Comparison of ENCODE assay signal across 11 cellular contexts in the genomic region with DNA sequence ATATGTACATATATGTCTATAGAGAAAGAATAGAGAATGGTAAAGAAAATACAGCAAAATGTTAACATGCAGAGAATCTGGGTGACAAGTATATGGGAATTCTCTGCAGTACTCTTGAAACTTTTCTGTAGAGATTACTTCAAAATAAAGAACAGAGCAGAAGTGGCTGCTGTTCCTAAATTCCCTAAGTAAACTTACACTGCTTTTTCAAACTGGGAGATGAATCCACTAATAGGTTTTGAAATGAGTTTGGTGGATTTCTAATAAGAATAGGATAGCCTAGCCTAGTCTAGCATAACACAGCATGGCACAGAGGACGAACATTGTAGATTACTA. TPM values are rescaled to one million over a fixed set of nuclear protein-coding genes. Genes with fewer than 3 reads are reported as not detected.
DNase-seq lines count a peak whose midpoint lies in the region; ATAC-seq, FAIRE-seq and TF ChIP-seq lines count a peak whose summit lies in the region.
"Had no signal": no experiment of that assay in that cellular context is flagged by ENCODE, and none has a peak within 500 bp of the region (broad histone marks: within the 10 kb centered on the region; RNA-seq: fewer than 3 reads in every experiment).

No MANE protein-coding gene starts in this region.

- in situ Hi-C loops in Panc1 (cut with HindIII; ENCODE audit: low pct_unique_long_range_greater_than_20kb, low sequenced_read_pairs): no loop called here

- peak overlapping the region in 1 of 2 experiments; percentile 43; a peak in 1 of 4 replicates for H3K4me3 ChIP-seq in Panc1 (ENCODE audit: low read depth in 2 of 2, low read length in 2 of 2)
- peak overlapping the region in 3 of 4 donors; percentile 44 to 62 (median 50) for H3K4me3 ChIP-seq in stomach

- H3K9me3 Mint-ChIP-seq in activated T-cell treated with anti-CD3 and anti-CD28 coated beads, Interleukin-2, amount 50 U/mL, for 4 hours: no peaks in the 10 kb centered on the region
- no peaks in the 10 kb centered on the region for H3K9me3 Mint-ChIP-seq in glutamatergic neuron (ENCODE audit: unreplicated experiment)

- H3K27ac ChIP-seq in Panc1 (ENCODE audit: low read length) (no peak overlapping the region), stomach (no peak overlapping the region)

- intact Hi-C loops in Panc1 (cut with micrococcal nuclease; ENCODE audit: unreplicated experiment): no loop called here
- intact Hi-C loops in stomach (cut with DNase I; ENCODE audit: low total_unique reads): no loop called here

- no peak for ATAC-seq in activated T-cell treated with anti-CD3 and anti-CD28 coated beads, Interleukin-2, amount 50 U/mL, for 4 hours
- ATAC-seq in Panc1: peak; percentile 44; the same call in 1 of the 2 replicates
- ATAC-seq in SK-N-SH treated with all-trans-retinoic acid at 6 μM for 48 hours: no peak; the same call in 2 of the 3 replicates

- H3K27ac Mint-ChIP-seq in glutamatergic neuron (ENCODE audit: unreplicated experiment): no peak overlapping the region

- no peaks in the 10 kb centered on the region for H3K9me3 ChIP-seq in Panc1 (ENCODE audit: control insufficient read depth, insufficient read depth, low read depth, low read length)
- no peaks in the 10 kb centered on the region for H3K9me3 ChIP-seq in stomach

- H3K4me1 Mint-ChIP-seq in activated T-cell treated with anti-CD3 and anti-CD28 coated beads, Interleukin-2, amount 50 U/mL, for 4 hours (ENCODE audit: low read depth): peaks cover 14% of the 10 kb centered on the region
- no peaks in the 10 kb centered on the region for H3K4me1 Mint-ChIP-seq in glutamatergic neuron (ENCODE audit: low read depth, unreplicated experiment)

- BruUV-seq in Panc1 (replicated peaks; lab: Mats Ljungman, UMichigan): no TSS peak

- CTCF ChIA-PET in Panc1 (lab: Charles Lee): interaction anchor here (0.6 kb wide), 1 partner anchor 38 kb away, joined by 4 read pairs; no protein-coding TSS in a partner anchor

- WGBS in stomach, 5 donors: 0 to 9% (median 4%) methylated on average over 1 of the region's 1 CpG

- TF ChIP-seq CTCF in Panc1 (IDR thresholded peaks at IDR 0.05) (no peak), glutamatergic neuron (IDR thresholded peaks at IDR 0.05; ENCODE audit: partially characterized antibody, unreplicated experiment) (no peak), stomach (IDR thresholded peaks at IDR 0.05) (no peak), D721Med (IDR thresholded peaks at IDR 0.05; ENCODE audit: insufficient read depth, missing control alignments) (no peak)

- TF ChIP-seq EP300 in stomach (IDR thresholded peaks at IDR 0.05): no peak

- no peaks in the 10 kb centered on the region for H3K4me1 ChIP-seq in Panc1 (ENCODE audit: control insufficient read depth, insufficient read depth, low read length)
- H3K4me1 ChIP-seq in stomach: peaks cover 11 to 18% (median 15%) of the 10 kb centered on the region in 4 donors

- TF ChIP-seq POLR2A in stomach (IDR thresholded peaks at IDR 0.05): no peak

- no peak for DNase-seq in activated T-cell treated with anti-CD3 and anti-CD28 coated beads, Interleukin-2, amount 50 U/mL, for 4 hours
- no peak for DNase-seq in activated T-cell treated with anti-CD3 and anti-CD28 coated beads, Interleukin-2, amount 50 U/mL, for 48 hours
- no peak for DNase-seq in Panc1 (ENCODE audit: low read depth, low spot score)
- no peak for DNase-seq in glutamatergic neuron
- no peak for DNase-seq in stomach
- DNase-seq in DMS 273 treated with DMSO at 0.1 percent for 48 hours (lab: John Stamatoyannopoulos, UW): no peak
- DNase-seq in D721Med (ENCODE audit: insufficient read length, low spot score): no peak
- DNase-seq: hippocampal formation, NCI-H1694 treated with DMSO at 0.1 percent for 48 hours had no signal

- H3K27me3 Mint-ChIP-seq in activated T-cell treated with anti-CD3 and anti-CD28 coated beads, Interleukin-2, amount 50 U/mL, for 4 hours (ENCODE audit: low read depth): peaks cover 31% of the 10 kb centered on the region
- H3K27me3 Mint-ChIP-seq in glutamatergic neuron (ENCODE audit: unreplicated experiment): peaks cover 6% of the 10 kb centered on the region

- no peaks in the 10 kb centered on the region for H3K36me3 Mint-ChIP-seq in activated T-cell treated with anti-CD3 and anti-CD28 coated beads, Interleukin-2, amount 50 U/mL, for 4 hours (ENCODE audit: insufficient read depth)
- no peaks in the 10 kb centered on the region for H3K36me3 Mint-ChIP-seq in glutamatergic neuron (ENCODE audit: unreplicated experiment)

- H3K4me3 Mint-ChIP-seq in activated T-cell treated with anti-CD3 and anti-CD28 coated beads, Interleukin-2, amount 50 U/mL, for 4 hours: peak overlapping the region; percentile 67
- H3K4me3 Mint-ChIP-seq in glutamatergic neuron (ENCODE audit: unreplicated experiment): peak overlapping the region; percentile 82

- POLR2A ChIA-PET in Panc1 (lab: Charles Lee): no interaction called here

- FAIRE-seq in D721Med (lab: Jason Lieb, UNC): no peak

- H3K36me3 ChIP-seq in Panc1 (ENCODE audit: control insufficient read depth, insufficient read depth, low read length) (no peaks in the 10 kb centered on the region), stomach (no peaks in the 10 kb centered on the region)

- peaks cover 49% of the 10 kb centered on the region for H3K27me3 ChIP-seq in Panc1 (ENCODE audit: control insufficient read depth, insufficient read depth, low read length)
- H3K27me3 ChIP-seq in stomach: peaks cover 0 to 63% (median 21%) of the 10 kb centered on the region in 3 donors

TF ChIP-seq in SK-N-SH treated with all-trans-retinoic acid at 6 μM for 48 hours, 23 proteins besides CTCF, POLR2A, EP300 and RAD21 (continues in another document):
- TF ChIP-seq, protein P1, sequence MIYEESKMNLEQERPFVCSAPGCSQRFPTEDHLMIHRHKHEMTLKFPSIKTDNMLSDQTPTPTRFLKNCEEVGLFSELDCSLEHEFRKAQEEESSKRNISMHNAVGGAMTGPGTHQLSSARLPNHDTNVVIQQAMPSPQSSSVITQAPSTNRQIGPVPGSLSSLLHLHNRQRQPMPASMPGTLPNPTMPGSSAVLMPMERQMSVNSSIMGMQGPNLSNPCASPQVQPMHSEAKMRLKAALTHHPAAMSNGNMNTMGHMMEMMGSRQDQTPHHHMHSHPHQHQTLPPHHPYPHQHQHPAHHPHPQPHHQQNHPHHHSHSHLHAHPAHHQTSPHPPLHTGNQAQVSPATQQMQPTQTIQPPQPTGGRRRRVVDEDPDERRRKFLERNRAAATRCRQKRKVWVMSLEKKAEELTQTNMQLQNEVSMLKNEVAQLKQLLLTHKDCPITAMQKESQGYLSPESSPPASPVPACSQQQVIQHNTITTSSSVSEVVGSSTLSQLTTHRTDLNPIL (CRISPR knock-in tag; IDR thresholded peaks at IDR 0.05; ENCODE audit: low read depth): no peak
- TF ChIP-seq ZNF8 (CRISPR knock-in tag; IDR thresholded peaks at IDR 0.05): no peak
- no peak for TF ChIP-seq ARNTL (CRISPR knock-in tag; IDR thresholded peaks at IDR 0.05; ENCODE audit: borderline replicate concordance, low read depth)
- no peak for TF ChIP-seq RARB (CRISPR knock-in tag; IDR thresholded peaks at IDR 0.05)
- TF ChIP-seq ZNF70 (CRISPR knock-in tag; IDR thresholded peaks at IDR 0.05): no peak
- no peak for TF ChIP-seq ZNF565 (CRISPR knock-in tag; conservative IDR thresholded peaks at IDR 0.05; ENCODE audit: low read depth)
- no peak for TF ChIP-seq OSR1 (CRISPR knock-in tag; IDR thresholded peaks at IDR 0.05)
- no peak for TF ChIP-seq CSRNP3 (CRISPR knock-in tag; IDR thresholded peaks at IDR 0.05)

RNA-seq across cellular contexts. Expression of gene CR2, which starts 0.5 kb away (rescaled TPM):
- total RNA-seq in activated T-cell treated with anti-CD3 and anti-CD28 coated beads, Interleukin-2, amount 50 U/mL, for 4 hours: 1 to 10 TPM in 2 of 3 donors, under 1 TPM in 1; 0.43 to 1.1 (median 1.1) TPM
- total RNA-seq in Panc1 (2021; ENCODE audit: unreplicated experiment): 0.08 TPM
- polyA plus RNA-seq in Panc1 (2012; ENCODE audit: insufficient read length): not detected
- not detected for total RNA-seq in glutamatergic neuron (ENCODE audit: unreplicated experiment)
- total RNA-seq in stomach: under 1 TPM in 2 of 5 donors, not detected in 3; 0.29 to 0.92 TPM
- polyA plus RNA-seq in stomach: 1 to 10 TPM in 1 of 3 donors, under 1 TPM in 1, not detected in 1; 0.76 to 4.2 TPM
- total RNA-seq: chondrocyte had no signal

RNA-seq across cellular contexts. Expression of gene CR1, which starts 42.3 kb away (rescaled TPM):
- total RNA-seq in activated T-cell treated with anti-CD3 and anti-CD28 coated beads, Interleukin-2, amount 50 U/mL, for 4 hours: under 1 TPM in 2 of 3 donors, not detected in 1; 0.05 to 0.11 TPM
- total RNA-seq in Panc1 (2021; ENCODE audit: unreplicated experiment): not detected
- not detected for polyA plus RNA-seq in Panc1 (2012; ENCODE audit: insufficient read length)
- not detected for total RNA-seq in glutamatergic neuron (ENCODE audit: unreplicated experiment)
- total RNA-seq in stomach: 1 to 10 TPM; 1.3 to 8.0 (median 1.8) TPM
- under 1 TPM; 0.44 to 0.61 (median 0.48) TPM for polyA plus RNA-seq in stomach
- total RNA-seq: chondrocyte had no signal
